ENCODE assay signal across 12 cellular contexts in the genomic region with DNA sequence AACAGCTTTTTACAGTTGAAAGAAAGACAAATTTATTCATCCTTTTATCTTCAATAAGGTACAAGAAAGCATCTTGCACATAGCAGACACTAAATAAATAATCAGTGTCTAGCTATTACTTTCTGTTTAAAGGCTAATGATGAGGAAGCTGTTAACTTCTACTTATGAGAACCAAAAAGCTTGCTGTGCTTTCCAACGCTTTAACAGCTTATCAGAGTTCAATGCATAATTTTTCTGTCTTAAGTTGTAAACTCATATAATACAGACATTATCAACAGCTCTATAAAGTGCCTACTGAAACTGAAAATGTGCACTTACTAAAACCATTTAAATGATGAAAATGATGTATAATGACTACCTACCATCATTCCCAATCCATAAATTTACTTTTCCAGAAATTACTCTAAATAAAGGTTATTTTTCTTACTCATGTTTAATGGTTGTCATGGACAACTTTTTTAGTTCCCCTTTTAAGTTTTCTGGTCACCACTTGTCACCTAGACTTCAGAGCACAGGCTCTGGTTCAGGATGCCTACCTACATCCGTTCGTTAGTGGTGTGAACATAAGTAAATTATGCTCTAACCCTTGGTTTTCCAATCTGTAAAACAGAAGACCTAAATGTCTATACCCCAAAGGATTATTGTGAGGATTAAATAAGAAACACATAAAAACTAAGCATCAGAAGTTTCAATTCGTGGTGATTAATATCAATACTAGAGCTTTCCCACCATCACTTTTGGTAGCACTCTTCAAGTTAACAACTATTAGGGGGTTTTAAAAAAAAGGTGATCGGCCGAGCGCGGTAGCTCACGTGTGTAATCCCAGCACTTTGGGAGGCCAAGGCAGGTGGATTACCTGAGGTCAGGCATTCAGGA. TPM values are rescaled to one million over a fixed set of nuclear protein-coding genes. Genes with fewer than 3 reads are reported as not detected.
DNase-seq lines count a peak whose midpoint lies in the region; ATAC-seq, FAIRE-seq and TF ChIP-seq lines count a peak whose summit lies in the region.
"Had no signal": no experiment of that assay in that cellular context is flagged by ENCODE, and none has a peak within 500 bp of the region (broad histone marks: within the 10 kb centered on the region; RNA-seq: fewer than 3 reads in every experiment).

No MANE protein-coding gene starts in this region.

- H3K4me3 ChIP-seq in breast epithelium = no peak overlapping the region
- H3K4me3 ChIP-seq: K562, PC-9 had no signal

- DNase-seq in GM18507 (ENCODE audit: extremely low spot score, insufficient read length, low read depth) = no peak
- DNase-seq in breast epithelium (ENCODE audit: low spot score in 2 of 2) = no peak
- DNase-seq in GOT3 (lab: John Stamatoyannopoulos, UW) = no peak
- DNase-seq in retina = no peak
- DNase-seq in cerebellar cortex (ENCODE audit: low spot score) = no peak
- DNase-seq: activated CD4-positive, alpha-beta T cell treated with anti-CD3 and anti-CD28 coated beads, Interleukin-2, amount 50 U/mL, for 48 hours; PC-9; stimulated activated CD8-positive, alpha-beta memory T cell treated with anti-CD3 and anti-CD28 coated beads, Interleukin-4, amount 100 ng/mL, for 48 hours had no signal

- intact Hi-C loops in breast epithelium (cut with DNase I; ENCODE audit: low total_unique reads) = no loop called here

- peak overlapping the region; percentile 48 for H3K4me3 Mint-ChIP-seq in activated T-helper 17 cell treated with anti-CD3 and anti-CD28 coated beads, Interleukin-2, amount 50 U/mL, for 72 hours

- H3K27me3 Mint-ChIP-seq in activated T-helper 17 cell treated with anti-CD3 and anti-CD28 coated beads, Interleukin-2, amount 50 U/mL, for 72 hours = no peaks in the 10 kb centered on the region

- peaks cover 23% of the 10 kb centered on the region for H3K4me1 Mint-ChIP-seq in activated T-helper 17 cell treated with anti-CD3 and anti-CD28 coated beads, Interleukin-2, amount 50 U/mL, for 72 hours

- peaks cover 75% of the 10 kb centered on the region for H3K36me3 Mint-ChIP-seq in activated T-helper 17 cell treated with anti-CD3 and anti-CD28 coated beads, Interleukin-2, amount 50 U/mL, for 72 hours (ENCODE audit: low read depth)

- no peak overlapping the region for H3K27ac Mint-ChIP-seq in activated T-helper 17 cell treated with anti-CD3 and anti-CD28 coated beads, Interleukin-2, amount 50 U/mL, for 72 hours

- H3K27ac ChIP-seq in breast epithelium = no peak overlapping the region
- H3K27ac ChIP-seq: PC-9 had no signal

- no peaks in the 10 kb centered on the region for H3K9me3 Mint-ChIP-seq in activated T-helper 17 cell treated with anti-CD3 and anti-CD28 coated beads, Interleukin-2, amount 50 U/mL, for 72 hours

- ATAC-seq in GM19468 (IDR thresholded peaks at IDR 0.05; ENCODE audit: extremely low read depth, unreplicated experiment) (peak; percentile 71), HG03064 (IDR thresholded peaks at IDR 0.05; ENCODE audit: low read depth, unreplicated experiment) (peak; percentile 74)
- peak; percentile 52 for ATAC-seq in activated T-helper 17 cell treated with anti-CD3 and anti-CD28 coated beads, Interleukin-2, amount 50 U/mL, for 72 hours (replicated peaks)
- ATAC-seq: K562 had no signal

- FAIRE-seq in GM18507 (lab: Jason Lieb, UNC) = peak; percentile 61
- FAIRE-seq: K562 had no signal

- H3K27me3 ChIP-seq in breast epithelium = no peaks in the 10 kb centered on the region

- H3K36me3 ChIP-seq in breast epithelium = no peaks in the 10 kb centered on the region

- TF ChIP-seq CTCF in breast epithelium (IDR thresholded peaks at IDR 0.05) = no peak

- peaks cover 0 to 13% of the 10 kb centered on the region in 2 donors for H3K4me1 ChIP-seq in breast epithelium

- no peaks in the 10 kb centered on the region for H3K9me3 ChIP-seq in breast epithelium

- TF ChIP-seq POLR2A in breast epithelium (IDR thresholded peaks at IDR 0.05) = no peak

RNA-seq across cellular contexts. Expression of gene PNISR, which starts 8.0 kb away (rescaled TPM):
- 100 to 1,000 TPM; 115 to 288 TPM for total RNA-seq in activated T-helper 17 cell treated with anti-CD3 and anti-CD28 coated beads, Interleukin-2, amount 50 U/mL, for 72 hours
- 100 to 1,000 TPM; 133 to 294 (median 206) TPM for total RNA-seq in breast epithelium

RNA-seq across cellular contexts. Expression of gene COQ3, which starts 23.1 kb away (rescaled TPM):
- total RNA-seq in activated T-helper 17 cell treated with anti-CD3 and anti-CD28 coated beads, Interleukin-2, amount 50 U/mL, for 72 hours = 1 to 10 TPM; 3.0 to 6.9 TPM
- 1 to 10 TPM; 4.2 to 5.6 (median 4.5) TPM for total RNA-seq in breast epithelium
